Comparison of ENCODE assay signal across 17 cellular contexts in the genomic region with DNA sequence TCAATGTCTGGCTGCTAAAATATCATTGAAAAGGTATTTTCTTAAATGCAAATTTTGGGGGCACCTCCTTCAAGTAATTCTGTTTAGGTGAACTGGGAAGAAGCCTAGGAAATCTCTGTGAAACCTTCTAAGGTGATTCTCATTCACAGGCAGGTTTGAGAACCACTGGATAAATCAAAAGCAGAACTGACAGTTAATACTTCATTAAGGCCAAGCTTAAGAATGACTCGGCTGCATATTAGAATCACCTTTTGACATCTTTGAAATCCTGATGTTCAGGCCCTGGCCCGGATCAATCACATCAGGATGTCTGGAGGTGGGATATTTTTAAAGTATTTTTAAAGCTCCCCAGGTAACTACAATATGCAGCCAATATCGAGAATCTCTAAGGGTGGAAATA. TPM values are rescaled to one million over a fixed set of nuclear protein-coding genes. Genes with fewer than 3 reads are reported as not detected.
"Had no signal": no experiment of that assay in that cellular context is flagged by ENCODE, and none has a peak within 500 bp of the region (broad histone marks: within the 10 kb centered on the region; RNA-seq: fewer than 3 reads in every experiment).

No MANE protein-coding gene starts in this region.

- H3K9me3 Mint-ChIP-seq: activated B cell treated with CpG ODN at 0.5 μM for 24 hours; activated CD4-positive, alpha-beta T cell treated with anti-CD3 and anti-CD28 coated beads, Interleukin-2, amount 10 ng/mL, durations not matched to agents 24 days and 14 days had no signal

- FAIRE-seq: bronchial epithelial cell had no signal

- H3K27ac Mint-ChIP-seq: activated B cell treated with CpG ODN at 0.5 μM for 24 hours; activated CD4-positive, alpha-beta T cell treated with anti-CD3 and anti-CD28 coated beads, Interleukin-2, amount 10 ng/mL, durations not matched to agents 24 days and 14 days; activated naive CD8-positive, alpha-beta T cell treated with anti-CD3 and anti-CD28 coated beads, Interleukin-2, amount 50 U/mL, for 24 hours had no signal

- H3K4me1 Mint-ChIP-seq: activated B cell treated with CpG ODN at 0.5 μM for 24 hours; activated CD4-positive, alpha-beta T cell treated with anti-CD3 and anti-CD28 coated beads, Interleukin-2, amount 10 ng/mL, durations not matched to agents 24 days and 14 days; activated naive CD8-positive, alpha-beta T cell treated with anti-CD3 and anti-CD28 coated beads, Interleukin-2, amount 50 U/mL, for 24 hours had no signal

- DNase-seq: activated B cell treated with CpG ODN at 0.5 μM for 24 hours; activated CD4-positive, alpha-beta T cell treated with anti-CD3 and anti-CD28 coated beads, Interleukin-2, amount 10 ng/mL, durations not matched to agents 24 days and 14 days; activated CD8-positive, alpha-beta memory T cell treated with anti-CD3 and anti-CD28 coated beads for 24 hours; activated naive CD4-positive, alpha-beta T cell treated with Interleukin-2 at 50 U/mL for 16 hours; activated naive CD8-positive, alpha-beta T cell treated with anti-CD3 and anti-CD28 coated beads, Interleukin-2, amount 50 U/mL, for 24 hours; hippocampal formation; midbrain; stimulated activated CD4-positive, alpha-beta T cell treated with anti-CD3 and anti-CD28 coated beads, Interleukin-15, amount 100 ng/mL, for 24 hours; tibial artery had no signal

- H3K4me3 Mint-ChIP-seq: activated B cell treated with CpG ODN at 0.5 μM for 24 hours; activated CD4-positive, alpha-beta T cell treated with anti-CD3 and anti-CD28 coated beads, Interleukin-2, amount 10 ng/mL, durations not matched to agents 24 days and 14 days; activated naive CD8-positive, alpha-beta T cell treated with anti-CD3 and anti-CD28 coated beads, Interleukin-2, amount 50 U/mL, for 24 hours had no signal

- ATAC-seq: activated naive CD8-positive, alpha-beta T cell treated with anti-CD3 and anti-CD28 coated beads, Interleukin-2, amount 50 U/mL, for 24 hours had no signal

RNA-seq across cellular contexts. Expression of gene FKBP1C, which starts 50.6 kb away (rescaled TPM):
- total RNA-seq: activated B cell treated with CpG ODN at 0.5 μM for 24 hours, ascending aorta, bronchial epithelial cell, skeletal muscle tissue had no signal

RNA-seq across cellular contexts. Expression of gene LGSN, which starts 58.0 kb away (rescaled TPM):
- total RNA-seq: activated CD4-positive, alpha-beta T cell treated with anti-CD3 and anti-CD28 coated beads, Interleukin-2, amount 10 ng/mL, durations not matched to agents 24 days and 14 days; ascending aorta; dermis microvascular lymphatic vessel endothelial cell; glomerular endothelial cell; kidney epithelial cell; lower leg skin; skeletal muscle tissue had no signal
- polyA plus RNA-seq: esophagus had no signal
